2 cellular contexts compared by ENCODE assay signal in the genomic region with DNA sequence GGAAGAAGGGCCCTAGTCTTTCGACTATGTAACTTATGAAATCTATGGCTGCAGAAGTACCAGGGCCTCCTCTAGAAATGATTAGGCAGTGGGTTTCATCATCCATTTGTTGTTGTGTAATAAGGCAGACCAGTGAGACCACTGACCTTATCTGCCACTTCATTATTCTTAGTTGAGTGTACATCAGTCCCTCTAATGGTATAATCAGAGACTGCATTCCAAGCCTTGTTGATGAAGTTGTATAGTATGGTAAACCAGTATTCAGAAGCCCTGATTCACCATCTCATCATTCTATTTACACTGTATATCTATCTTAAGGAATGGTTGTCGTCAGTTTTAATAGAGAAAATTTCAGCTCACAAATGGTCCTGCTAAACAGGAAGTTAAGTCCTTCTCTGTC.
TF ChIP-seq lines count a peak whose summit lies in the region.

No MANE protein-coding gene starts in this region.

TF ChIP-seq in HepG2, 621 proteins besides CTCF, POLR2A, EP300 and RAD21:
- TF ChIP-seq, protein P1, sequence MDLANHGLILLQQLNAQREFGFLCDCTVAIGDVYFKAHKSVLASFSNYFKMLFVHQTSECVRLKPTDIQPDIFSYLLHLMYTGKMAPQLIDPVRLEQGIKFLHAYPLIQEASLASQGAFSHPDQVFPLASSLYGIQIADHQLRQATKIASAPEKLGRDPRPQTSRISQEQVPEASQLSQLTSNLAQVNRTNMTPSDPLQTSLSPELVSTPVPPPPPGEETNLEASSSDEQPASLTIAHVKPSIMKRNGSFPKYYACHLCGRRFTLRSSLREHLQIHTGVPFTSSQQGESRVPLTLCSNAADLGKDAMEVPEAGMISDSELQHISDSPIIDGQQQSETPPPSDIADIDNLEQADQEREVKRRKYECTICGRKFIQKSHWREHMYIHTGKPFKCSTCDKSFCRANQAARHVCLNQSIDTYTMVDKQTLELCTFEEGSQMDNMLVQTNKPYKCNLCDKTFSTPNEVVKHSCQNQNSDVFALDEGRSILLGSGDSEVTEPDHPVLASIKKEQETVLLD (CRISPR knock-in tag; IDR thresholded peaks at IDR 0.05; ENCODE audit: low read depth) = no peak
- peak; percentile 48; the same call in 1 of the 2 replicates for TF ChIP-seq CEBPB (IDR thresholded peaks at IDR 0.05; ENCODE audit: borderline replicate concordance, low read depth, low read length)

TF ChIP-seq in SK-N-SH, 30 proteins besides CTCF, POLR2A, EP300 and RAD21:
- TF ChIP-seq GABPA (IDR thresholded peaks at IDR 0.05; ENCODE audit: low read depth) (no peak), POLR2AphosphoS5 (IDR thresholded peaks at IDR 0.05; ENCODE audit: low read depth, low read length) (no peak), YY1 (IDR thresholded peaks at IDR 0.05; ENCODE audit: low read depth) (no peak), NRF1 (IDR thresholded peaks at IDR 0.05; ENCODE audit: low read depth, low read length) (no peak), MXI1 (IDR thresholded peaks at IDR 0.05; ENCODE audit: low read depth, low read length) (no peak)
- TF ChIP-seq, protein P2, sequence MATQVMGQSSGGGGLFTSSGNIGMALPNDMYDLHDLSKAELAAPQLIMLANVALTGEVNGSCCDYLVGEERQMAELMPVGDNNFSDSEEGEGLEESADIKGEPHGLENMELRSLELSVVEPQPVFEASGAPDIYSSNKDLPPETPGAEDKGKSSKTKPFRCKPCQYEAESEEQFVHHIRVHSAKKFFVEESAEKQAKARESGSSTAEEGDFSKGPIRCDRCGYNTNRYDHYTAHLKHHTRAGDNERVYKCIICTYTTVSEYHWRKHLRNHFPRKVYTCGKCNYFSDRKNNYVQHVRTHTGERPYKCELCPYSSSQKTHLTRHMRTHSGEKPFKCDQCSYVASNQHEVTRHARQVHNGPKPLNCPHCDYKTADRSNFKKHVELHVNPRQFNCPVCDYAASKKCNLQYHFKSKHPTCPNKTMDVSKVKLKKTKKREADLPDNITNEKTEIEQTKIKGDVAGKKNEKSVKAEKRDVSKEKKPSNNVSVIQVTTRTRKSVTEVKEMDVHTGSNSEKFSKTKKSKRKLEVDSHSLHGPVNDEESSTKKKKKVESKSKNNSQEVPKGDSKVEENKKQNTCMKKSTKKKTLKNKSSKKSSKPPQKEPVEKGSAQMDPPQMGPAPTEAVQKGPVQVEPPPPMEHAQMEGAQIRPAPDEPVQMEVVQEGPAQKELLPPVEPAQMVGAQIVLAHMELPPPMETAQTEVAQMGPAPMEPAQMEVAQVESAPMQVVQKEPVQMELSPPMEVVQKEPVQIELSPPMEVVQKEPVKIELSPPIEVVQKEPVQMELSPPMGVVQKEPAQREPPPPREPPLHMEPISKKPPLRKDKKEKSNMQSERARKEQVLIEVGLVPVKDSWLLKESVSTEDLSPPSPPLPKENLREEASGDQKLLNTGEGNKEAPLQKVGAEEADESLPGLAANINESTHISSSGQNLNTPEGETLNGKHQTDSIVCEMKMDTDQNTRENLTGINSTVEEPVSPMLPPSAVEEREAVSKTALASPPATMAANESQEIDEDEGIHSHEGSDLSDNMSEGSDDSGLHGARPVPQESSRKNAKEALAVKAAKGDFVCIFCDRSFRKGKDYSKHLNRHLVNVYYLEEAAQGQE (IDR thresholded peaks at IDR 0.05; ENCODE audit: low read depth, low read length) = no peak
